ENCODE assay signal across 1 cellular context in the genomic region with DNA sequence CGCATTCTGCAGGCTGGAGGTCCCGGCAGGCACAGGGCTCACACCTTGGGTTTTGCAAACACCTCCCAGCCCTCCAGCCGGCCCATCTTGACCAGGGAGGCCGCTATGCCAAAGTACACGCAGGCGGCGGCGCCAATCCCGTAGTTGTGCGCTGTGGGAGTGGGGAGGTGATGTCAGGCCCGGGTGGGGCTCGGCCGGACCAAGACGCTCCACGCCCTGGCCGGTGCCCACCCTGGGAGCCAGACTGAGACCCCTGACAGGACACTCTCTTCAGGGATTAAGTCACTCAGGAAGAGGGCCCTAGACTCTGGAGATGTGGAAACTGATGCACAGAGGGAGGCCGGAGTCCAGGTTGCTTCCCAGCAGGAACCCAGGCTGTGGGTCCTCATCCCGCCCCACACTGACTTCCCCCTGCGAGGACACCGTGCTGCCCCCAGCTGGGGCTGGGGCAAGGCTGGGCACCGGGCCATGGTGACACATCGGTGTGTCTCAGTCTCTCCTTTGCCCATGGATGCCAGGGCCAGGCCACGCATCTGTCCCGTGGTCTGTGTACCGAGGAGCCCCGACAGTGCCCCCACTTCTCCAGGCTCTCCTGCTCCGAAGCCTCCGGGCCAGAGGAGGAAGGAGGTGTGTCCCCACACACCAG.
TF ChIP-seq lines count a peak whose summit lies in the region.

No MANE protein-coding gene starts in this region.

TF ChIP-seq in HEK293, 187 proteins besides CTCF, POLR2A, EP300 and RAD21 (continued from another document):
- no peak for TF ChIP-seq PRDM2 (tag by site-specific recombination; IDR thresholded peaks at IDR 0.05; ENCODE audit: borderline replicate concordance)
